In the genomic region with DNA sequence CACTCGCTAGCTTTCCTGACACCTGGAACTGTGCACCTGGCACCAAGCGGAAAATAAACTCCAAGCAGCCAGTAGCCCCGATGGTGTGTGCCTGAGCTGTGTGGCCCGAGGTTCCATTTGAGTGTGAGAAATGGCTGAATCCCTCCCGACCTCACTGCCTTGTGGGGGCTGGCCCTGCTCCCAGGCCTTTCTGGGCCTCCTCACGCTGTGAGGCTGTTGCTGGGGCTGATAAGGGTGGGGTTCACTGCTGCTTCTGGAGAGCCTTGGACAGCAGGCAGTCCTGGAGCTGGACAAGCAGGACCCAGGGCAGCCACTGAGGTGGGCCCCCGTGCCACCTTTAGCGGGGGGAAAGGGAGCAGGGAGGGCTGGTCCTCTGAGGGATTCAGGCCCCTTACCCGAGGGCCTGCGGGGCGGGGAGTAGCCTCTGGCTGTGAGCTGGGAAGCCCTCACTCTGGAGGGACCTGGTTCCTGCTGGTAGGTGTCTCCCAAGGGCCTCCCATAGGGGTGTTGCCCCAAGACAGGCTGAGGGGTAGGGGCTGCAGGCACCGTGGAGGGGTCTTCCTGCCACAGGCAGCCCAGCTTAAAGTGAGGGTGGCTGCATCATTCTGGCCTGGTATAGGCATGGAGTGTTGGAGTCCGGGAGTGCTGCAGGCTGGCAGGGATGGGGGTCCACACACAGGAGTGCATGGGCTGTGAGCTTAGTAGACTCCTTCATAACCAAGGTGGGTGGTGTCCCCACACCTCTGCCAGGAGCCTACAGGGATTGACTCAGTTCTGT, we compare ENCODE assay signal across 1 cellular context.
TF ChIP-seq lines count a peak whose summit lies in the region.

No MANE protein-coding gene starts in this region.

TF ChIP-seq in GM12878, 131 proteins besides CTCF, POLR2A, EP300 and RAD21:
- peak; percentile 51; the same call in 1 of the 2 replicates for TF ChIP-seq BACH1 (IDR thresholded peaks at IDR 0.05; ENCODE audit: borderline replicate concordance)
- no peak for TF ChIP-seq BCL11A (IDR thresholded peaks at IDR 0.05; ENCODE audit: low read depth, low read length)
